ENCODE assay signal across 23 cellular contexts in the genomic region with DNA sequence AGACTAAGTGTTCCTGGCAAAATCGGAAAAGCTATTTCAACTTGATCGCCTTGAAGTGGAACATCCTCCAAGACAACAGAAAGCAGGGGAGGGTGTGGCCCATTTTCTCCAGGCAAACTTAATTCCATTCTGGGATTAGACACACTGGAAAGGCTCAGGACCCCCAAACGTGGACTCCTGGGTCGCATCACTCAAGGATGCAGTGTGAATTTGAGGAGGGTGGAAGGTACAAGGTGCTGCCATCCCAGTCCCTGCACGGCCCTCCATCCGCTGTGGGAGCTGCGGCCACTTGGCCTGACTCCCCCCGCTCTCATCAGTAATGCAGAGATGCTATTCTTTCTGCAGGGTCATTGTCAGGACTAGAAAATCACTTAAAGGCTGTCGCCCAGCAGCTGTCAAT. TPM values are rescaled to one million over a fixed set of nuclear protein-coding genes. Genes with fewer than 3 reads are reported as not detected.
"Had no signal": no experiment of that assay in that cellular context is flagged by ENCODE, and none has a peak within 500 bp of the region (broad histone marks: within the 10 kb centered on the region; RNA-seq: fewer than 3 reads in every experiment).

No MANE protein-coding gene starts in this region.

- H3K27me3 ChIP-seq: MG63 had no signal

- DNase-seq: Karpas-422, KG1, MG63, NCI-H1092, NCI-H1436, NCI-H187, NCI-H2029, NCI-H2081 treated with DMSO at 0.1 percent for 48 hours, NCI-H2171, NCI-H226, NCI-H446, NCI-H510A, NCI-H524 treated with DMSO at 0.1 percent for 48 hours, NCI-H69, NCI-H774, Right ventricle myocardium superior, RPMI8226, SIG-M5 had no signal

- H3K4me3 ChIP-seq: MG63, SJSA1, SK-N-MC had no signal

- H3K9me3 ChIP-seq: MG63, SJSA1 had no signal

- H3K36me3 ChIP-seq: MG63, SJSA1 had no signal

- H3K4me1 ChIP-seq: SJSA1 had no signal

RNA-seq across cellular contexts. Expression of a gene that starts 2.4 kb away (rescaled TPM):
- total RNA-seq: HepG2, HT1080, IMR-90, Right ventricle myocardium superior, SJSA1 had no signal
- polyA plus RNA-seq: HepG2, IMR-90 had no signal
